Comparison of ENCODE assay signal across 20 cellular contexts in the genomic region with DNA sequence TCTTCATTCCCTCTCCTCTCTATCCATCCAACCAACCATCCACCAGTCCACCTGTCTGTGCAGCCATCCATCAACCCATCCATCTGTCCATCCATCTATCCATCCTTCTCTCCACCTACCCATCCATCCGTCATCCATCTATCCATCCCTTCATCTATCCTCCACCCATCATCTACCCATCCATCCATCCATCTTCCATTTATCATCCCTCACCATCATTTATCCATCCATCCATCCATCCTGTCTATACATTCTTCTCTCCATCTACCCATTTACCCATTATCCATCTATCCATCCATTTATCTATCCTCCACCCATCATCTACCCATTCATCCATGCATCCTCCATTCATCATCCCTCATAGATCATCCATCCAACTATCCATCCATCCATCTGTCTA.
"Had no signal": no experiment of that assay in that cellular context is flagged by ENCODE, and none has a peak within 500 bp of the region (broad histone marks: within the 10 kb centered on the region; RNA-seq: fewer than 3 reads in every experiment).

No MANE protein-coding gene starts in this region.

- ATAC-seq: Panc1, PC-3, SK-N-SH treated with all-trans-retinoic acid at 6 μM for 48 hours, T-helper 17 cell had no signal

- DNase-seq: Kasumi-1; MM.1S; NCI-H1436; NCI-H187; NCI-H2029; NCI-H2081 treated with DMSO at 0.1 percent for 48 hours; NCI-H2171; NCI-H226; NCI-H510A treated with DMSO at 0.1 percent for 48 hours; NCI-H526; NCI-H82; NK-92 treated with Interleukin-12 subunit alpha and Interleukin-12 subunit beta, amount 100 ng/mL, for 24 hours; PC-3; SHP77; T-helper 1 cell; T-helper 17 cell had no signal

- H3K27ac ChIP-seq: KMS-11, RWPE1 had no signal

- H3K4me2 ChIP-seq: KMS-11 had no signal

- H3K9ac ChIP-seq: KMS-11 had no signal
